ENCODE assay signal across 8 cellular contexts in genomic region chr9:38066907-38067610, GRCh38. TPM values are rescaled to one million over a fixed set of nuclear protein-coding genes. Genes with fewer than 3 reads are reported as not detected.
DNase-seq lines count a peak whose midpoint lies in the region; ATAC-seq and TF ChIP-seq lines count a peak whose summit lies in the region.

No MANE protein-coding gene starts in this region.

- H3K27ac ChIP-seq in heart right ventricle (peak overlapping the region; percentile 80 to 99 (median 98)), prostate gland (peak overlapping the region; percentile 88 to 90)

- CTCF ChIA-PET in BJ (lab: Yijun Ruan, JAX), result interaction anchor here (0.6 to 2.5 kb wide), 10 partner anchors 14 to 196 kb away, joined by 3 to 14 read pairs (median 6); no protein-coding TSS in a partner anchor

- POLR2A ChIA-PET in BJ (lab: Charles Lee), result interaction anchor here (0.6 kb wide), 3 partner anchors 11 to 580 kb away, joined by 3 to 7 read pairs (median 3); no protein-coding TSS in a partner anchor

- H3K4me1 ChIP-seq in heart right ventricle (peaks cover 7 to 74% (median 64%) of the 10 kb centered on the region in 9 donors), prostate gland (replicated peaks) (peaks cover 11% of the 10 kb centered on the region)

- H3K4me1 Mint-ChIP-seq in activated naive CD8-positive, alpha-beta T cell (ENCODE audit: low read depth), result peaks cover 24% of the 10 kb centered on the region

- no peaks in the 10 kb centered on the region for H3K9me3 Mint-ChIP-seq in activated naive CD8-positive, alpha-beta T cell (ENCODE audit: low read depth)

- ATAC-seq in heart right ventricle, result peak; percentile 12 to 66 (median 54)
- ATAC-seq in GM21447 (IDR thresholded peaks at IDR 0.05; ENCODE audit: unreplicated experiment), result no peak
- ATAC-seq in HG02981 (IDR thresholded peaks at IDR 0.05; ENCODE audit: unreplicated experiment), result no peak
- no peak for ATAC-seq in HG03342 (IDR thresholded peaks at IDR 0.05; ENCODE audit: unreplicated experiment)

- H3K27me3 ChIP-seq in BJ (ENCODE audit: control insufficient read depth, insufficient read depth, low read length) (no peaks in the 10 kb centered on the region), heart right ventricle (peaks cover 0 to 16% (median 0%) of the 10 kb centered on the region in 7 donors), prostate gland (replicated peaks; ENCODE audit: insufficient read depth) (no peaks in the 10 kb centered on the region)

- H3K4me3 Mint-ChIP-seq in activated naive CD8-positive, alpha-beta T cell, result peak overlapping the region; percentile 86

- H3K36me3 ChIP-seq in BJ (ENCODE audit: control insufficient read depth, insufficient read depth, low read length), result no peaks in the 10 kb centered on the region
- no peaks in the 10 kb centered on the region for H3K36me3 ChIP-seq in heart right ventricle
- no peaks in the 10 kb centered on the region for H3K36me3 ChIP-seq in prostate gland

- 6 to 10% methylated on average over 31 of the region's 31 CpGs for WGBS in heart right ventricle, 2 donors
- WGBS in prostate gland, result 2% methylated on average over 30 of the region's 31 CpGs

- no peak for DNase-seq in BJ (ENCODE audit: low read depth)
- no peak for DNase-seq in LNCaP clone FGC (ENCODE audit: low read depth)
- peak; percentile 57 to 66 for DNase-seq in heart right ventricle
- peak; percentile 72 for DNase-seq in prostate gland (ENCODE audit: low spot score)

- peaks cover 1% of the 10 kb centered on the region for H3K27me3 Mint-ChIP-seq in activated naive CD8-positive, alpha-beta T cell

- no peaks in the 10 kb centered on the region for H3K9me3 ChIP-seq in heart right ventricle
- H3K9me3 ChIP-seq in prostate gland, result no peaks in the 10 kb centered on the region

- H3K36me3 Mint-ChIP-seq in activated naive CD8-positive, alpha-beta T cell, result no peaks in the 10 kb centered on the region

- intact Hi-C loops in heart right ventricle (cut with DNase I) (loop anchor here (2.0 to 10.0 kb wide), 8 partner anchors 48 to 155 kb away; no protein-coding TSS in a partner anchor), prostate gland (cut with DNase I) (loop anchor here (5.0 kb wide), 3 partner anchors 35 to 150 kb away; no protein-coding TSS in a partner anchor)

- H3K4me3 ChIP-seq in BJ (ENCODE audit: low read depth, low read length) (peak overlapping the region; percentile 88), LNCaP clone FGC (ENCODE audit: low read depth, low read length) (peak overlapping the region; percentile 64), heart right ventricle (peak overlapping the region; percentile 78 to 99 (median 95)), prostate gland (peak overlapping the region; percentile 93 to 96)

- TF ChIP-seq CTCF in BJ (IDR thresholded peaks at IDR 0.05; ENCODE audit: insufficient read depth, low read depth, low read length) (no peak), LNCaP clone FGC (IDR thresholded peaks at IDR 0.05; ENCODE audit: control insufficient read depth, extremely low read depth, insufficient read depth) (no peak), heart right ventricle (IDR thresholded peaks at IDR 0.05) (no peak), prostate gland (IDR thresholded peaks at IDR 0.05) (no peak)

- TF ChIP-seq POLR2A in prostate gland (IDR thresholded peaks at IDR 0.05), result peak; percentile 39

- no peak overlapping the region for H3K27ac Mint-ChIP-seq in activated naive CD8-positive, alpha-beta T cell

RNA-seq across cellular contexts. Expression of gene SHB, which starts 2.0 kb away (rescaled TPM):
- polyA plus RNA-seq in BJ (2011; rRNA removed), result 14.0 and 18.6 TPM in 2 replicates
- polyA minus RNA-seq in BJ (2011; rRNA and poly(A)+ RNA removed), result 16.0 and 16.9 TPM in 2 replicates
- total RNA-seq in heart right ventricle, result 10 to 100 TPM; 13.9 to 26.6 (median 18.0) TPM
- polyA plus RNA-seq in heart right ventricle, result 10 to 100 TPM in 1 of 2 donors, 1 to 10 TPM in 1; 5.7 to 19.2 TPM
- total RNA-seq in prostate gland, result 10 to 100 TPM; 53.2 to 54.8 TPM

Comparison
In these comparisons a context has a peak if more than half of its experiments do, and no peak if none do; other contexts are left out.
1. DNase-seq: peak in heart right ventricle (2 of 2) and prostate gland (single experiment); none in BJ (single experiment) and LNCaP clone FGC (single experiment).
2. ATAC-seq: peak in heart right ventricle (8 of 8); none in GM21447 (single experiment), HG02981 (single experiment) and HG03342 (single experiment).
3. Peak in every context shown above with its lines, with median percentiles within 50 percentile points of each other: H3K4me3 ChIP-seq.